11 cellular contexts compared by ENCODE assay signal in the genomic region with DNA sequence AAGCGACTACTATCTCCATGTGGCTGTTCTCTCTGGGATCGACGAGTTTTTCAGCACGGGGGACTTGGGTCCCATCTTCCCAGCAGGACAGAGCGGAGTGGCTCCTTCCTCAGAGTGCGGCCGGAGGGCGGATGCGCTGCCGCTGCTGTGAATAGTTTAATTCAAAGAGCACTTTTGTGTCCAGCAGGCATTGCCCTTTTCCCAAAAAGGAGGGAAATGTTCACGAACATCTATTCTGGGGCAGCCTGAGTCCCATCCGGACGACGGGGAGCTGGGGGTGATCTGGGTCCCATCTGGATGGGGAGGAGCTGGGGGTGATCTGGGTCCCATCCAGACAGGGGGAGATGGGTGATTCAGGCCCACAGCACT.
"Had no signal": no experiment of that assay in that cellular context is flagged by ENCODE, and none has a peak within 500 bp of the region (broad histone marks: within the 10 kb centered on the region; RNA-seq: fewer than 3 reads in every experiment).

No MANE protein-coding gene starts in this region.

- H3K4me3 ChIP-seq: gastroesophageal sphincter, mucosa of descending colon, thyroid gland had no signal

- ATAC-seq: gastroesophageal sphincter, mucosa of descending colon, T-cell had no signal

- H3K9me3 ChIP-seq: mucosa of descending colon, thyroid gland had no signal

- H3K27ac ChIP-seq: gastroesophageal sphincter, thyroid gland had no signal

- DNase-seq: activated CD4-positive, alpha-beta T cell treated with anti-CD3 and anti-CD28 coated beads, Interleukin-2, amount 10 ng/mL, durations not matched to agents 24 days and 14 days; activated naive CD4-positive, alpha-beta T cell treated with anti-CD3 and anti-CD28 coated beads, Interleukin-2, amount 50 U/mL, for 16 hours; amniotic stem cell; effector memory CD4-positive, alpha-beta T cell; hippocampal formation; mammary epithelial cell; T-cell; T1000 had no signal

- H3K36me3 ChIP-seq: thyroid gland had no signal

- H3K4me1 ChIP-seq: thyroid gland had no signal

- H3K27me3 ChIP-seq: thyroid gland had no signal
